2 cellular contexts compared by ENCODE assay signal in genomic region chr3:44682182-44682896, GRCh38.
TF ChIP-seq lines count a peak whose summit lies in the region.

No MANE protein-coding gene starts in this region.

TF ChIP-seq in IMR-90, 13 proteins besides CTCF, POLR2A, EP300 and RAD21:
- TF ChIP-seq CHD1 (IDR thresholded peaks at IDR 0.05; ENCODE audit: low read depth, low read length) = no peak
- no peak for TF ChIP-seq NFE2L2 (IDR thresholded peaks at IDR 0.05; ENCODE audit: low read depth, low read length)
- TF ChIP-seq CEBPB (IDR thresholded peaks at IDR 0.05; ENCODE audit: low read depth, low read length) = no peak
- TF ChIP-seq FOS (IDR thresholded peaks at IDR 0.05; ENCODE audit: low read depth, low read length) = no peak
- no peak for TF ChIP-seq MAFK (IDR thresholded peaks at IDR 0.05; ENCODE audit: low read depth, low read length)
- no peak for TF ChIP-seq BHLHE40 (IDR thresholded peaks at IDR 0.05; ENCODE audit: low read depth, low read length)
- TF ChIP-seq ELK1 (IDR thresholded peaks at IDR 0.05; ENCODE audit: borderline replicate concordance, low read depth, low read length) = no peak
- no peak for TF ChIP-seq MAZ (IDR thresholded peaks at IDR 0.05; ENCODE audit: borderline replicate concordance, low read depth, low read length)
- TF ChIP-seq RFX5 (IDR thresholded peaks at IDR 0.05; ENCODE audit: low read depth, low read length) = no peak
- no peak for TF ChIP-seq RCOR1 (IDR thresholded peaks at IDR 0.05; ENCODE audit: insufficient replicate concordance, low read length)
- no peak for TF ChIP-seq USF2 (IDR thresholded peaks at IDR 0.05; ENCODE audit: low read depth, low read length)

TF ChIP-seq in SK-N-SH, 30 proteins besides CTCF, POLR2A, EP300 and RAD21:
- TF ChIP-seq ELF1 (IDR thresholded peaks at IDR 0.05) (no peak), CHD2 (IDR thresholded peaks at IDR 0.05; ENCODE audit: low read length, partially characterized antibody) (no peak), MAX (IDR thresholded peaks at IDR 0.05; ENCODE audit: low read depth) (no peak), EZH2phosphoT487 (IDR thresholded peaks at IDR 0.05; ENCODE audit: borderline replicate concordance, low read depth) (no peak), PBX3 (IDR thresholded peaks at IDR 0.05) (no peak), MEF2A (IDR thresholded peaks at IDR 0.05; ENCODE audit: borderline replicate concordance, low read depth) (no peak), IRF3 (IDR thresholded peaks at IDR 0.05; ENCODE audit: low read depth, low read length) (no peak), USF2 (IDR thresholded peaks at IDR 0.05; ENCODE audit: borderline replicate concordance, low read depth, low read length) (no peak), POLR2AphosphoS5 (IDR thresholded peaks at IDR 0.05; ENCODE audit: low read depth, low read length) (no peak), MXI1 (IDR thresholded peaks at IDR 0.05; ENCODE audit: low read depth, low read length) (no peak), TAF1 (IDR thresholded peaks at IDR 0.05; ENCODE audit: borderline replicate concordance, low read depth, low read length) (no peak)
TF ChIP-seq in SK-N-SH: peak in this region for 0.
